In genomic region chr14:22070119-22070982, GRCh38 we compare ENCODE assay signal across 8 cellular contexts.
DNase-seq lines count a peak whose midpoint lies in the region; ATAC-seq and TF ChIP-seq lines count a peak whose summit lies in the region.

No MANE protein-coding gene starts in this region.

- peaks cover 5 to 13% (median 9%) of the 10 kb centered on the region in 10 experiments; a peak in 15 of 20 replicates for H3K4me1 ChIP-seq in BLaER1 treated with 17β-estradiol and CSF1 and Interleukin-3, amounts not matched to agents 10 nM and 100 nM
- H3K4me1 ChIP-seq in Karpas-422 (ENCODE audit: low read length) (peaks cover 26% of the 10 kb centered on the region), upper lobe of right lung (no peaks in the 10 kb centered on the region)

- no peaks in the 10 kb centered on the region for H3K36me3 ChIP-seq in BLaER1 treated with 17β-estradiol and CSF1 and Interleukin-3, amounts not matched to agents 10 nM and 100 nM
- H3K36me3 ChIP-seq in Karpas-422 (ENCODE audit: insufficient read depth, low read length) (no peaks in the 10 kb centered on the region), upper lobe of right lung (no peaks in the 10 kb centered on the region)

- peaks cover 96 to 100% (median 99%) of the 10 kb centered on the region in 11 experiments for H3K27me3 ChIP-seq in BLaER1 treated with 17β-estradiol and CSF1 and Interleukin-3, amounts not matched to agents 10 nM and 100 nM
- no peaks in the 10 kb centered on the region for H3K27me3 ChIP-seq in Karpas-422 (ENCODE audit: low read length)
- no peaks in the 10 kb centered on the region for H3K27me3 ChIP-seq in upper lobe of right lung

- peak overlapping the region; percentile 14; the same call in 1 of the 2 replicates for H2AFZ ChIP-seq in Karpas-422 (ENCODE audit: low read length)

- H3K27me3 Mint-ChIP-seq in activated T-helper 2 cell treated with anti-CD3 and anti-CD28 coated beads, Interferon-gamma antibody, Interleukin-2, Interleukin-4, amounts not matched to agents 10 μg/mL and 5 μg/mL and 100 μg/mL, durations not matched to agents 14 hours and 24 hours and 36 hours (ENCODE audit: low read depth), result no peaks in the 10 kb centered on the region

- H3K9ac ChIP-seq in BLaER1 treated with 17β-estradiol and CSF1 and Interleukin-3, amounts not matched to agents 10 nM and 100 nM, result no peak overlapping the region
- peak overlapping the region; percentile 1; the same call in 1 of the 2 replicates for H3K9ac ChIP-seq in Karpas-422 (ENCODE audit: low read length)

- no peaks in the 10 kb centered on the region for H3K36me3 Mint-ChIP-seq in activated T-helper 2 cell treated with anti-CD3 and anti-CD28 coated beads, Interferon-gamma antibody, Interleukin-2, Interleukin-4, amounts not matched to agents 10 μg/mL and 5 μg/mL and 100 μg/mL, durations not matched to agents 14 hours and 24 hours and 36 hours (ENCODE audit: low read depth)

- DNase-seq in Karpas-422 (peak; percentile 78), iPS-NIHi7 (ENCODE audit: extremely low spot score) (peak; percentile 46), upper lobe of right lung (no peak), caudate nucleus (lab: John Stamatoyannopoulos, UW) (no peak), anterior cingulate cortex (lab: John Stamatoyannopoulos, UW) (no peak)
- peak; percentile 57 for DNase-seq in activated T-helper 2 cell treated with anti-CD3 and anti-CD28 coated beads, Interferon-gamma antibody, Interleukin-2, Interleukin-4, amounts not matched to agents 10 μg/mL and 5 μg/mL and 100 μg/mL, durations not matched to agents 14 hours and 24 hours and 36 hours (ENCODE audit: low spot score)

- H3K4me3 ChIP-seq in BLaER1 treated with 17β-estradiol and CSF1 and Interleukin-3, amounts not matched to agents 10 nM and 100 nM, result peak overlapping the region in 2 of 10 experiments; percentile 12 to 23; a peak in 2 of 20 replicates
- H3K4me3 ChIP-seq in Karpas-422 (ENCODE audit: low read length), result peak overlapping the region; percentile 39
- H3K4me3 ChIP-seq in upper lobe of right lung, result peak overlapping the region; percentile 22

- peak overlapping the region; percentile 92 for H3K27ac Mint-ChIP-seq in activated T-helper 2 cell treated with anti-CD3 and anti-CD28 coated beads, Interferon-gamma antibody, Interleukin-2, Interleukin-4, amounts not matched to agents 10 μg/mL and 5 μg/mL and 100 μg/mL, durations not matched to agents 14 hours and 24 hours and 36 hours

- peak overlapping the region in 9 of 11 experiments; percentile 3 to 68 (median 49); a peak in 14 of 22 replicates for H3K4me2 ChIP-seq in BLaER1 treated with 17β-estradiol and CSF1 and Interleukin-3, amounts not matched to agents 10 nM and 100 nM
- peak overlapping the region; percentile 64 for H3K4me2 ChIP-seq in Karpas-422 (ENCODE audit: low read depth, low read length, poor library complexity, severe bottlenecking)

- H3K9me2 ChIP-seq in Karpas-422 (replicated peaks; ENCODE audit: insufficient read depth, low read length), result no peaks in the 10 kb centered on the region

- no peaks in the 10 kb centered on the region for H3K79me2 ChIP-seq in Karpas-422 (ENCODE audit: low read length)

- peaks cover 22 to 37% (median 32%) of the 10 kb centered on the region in 11 experiments for H3K9me3 ChIP-seq in BLaER1 treated with 17β-estradiol and CSF1 and Interleukin-3, amounts not matched to agents 10 nM and 100 nM (replicated peaks in 1 of 11)
- H3K9me3 ChIP-seq in Karpas-422 (ENCODE audit: low read length) (no peaks in the 10 kb centered on the region), upper lobe of right lung (no peaks in the 10 kb centered on the region)

- no peak for TF ChIP-seq CTCF in upper lobe of right lung (IDR thresholded peaks at IDR 0.05)

- intact Hi-C loops in activated T-helper 2 cell treated with anti-CD3 and anti-CD28 coated beads, Interferon-gamma antibody, Interleukin-2, Interleukin-4, amounts not matched to agents 10 μg/mL and 5 μg/mL and 100 μg/mL, durations not matched to agents 14 hours and 24 hours and 36 hours (cut with micrococcal nuclease), result loop anchor here (10.0 kb wide), 1 partner anchor 156 kb away; no protein-coding TSS in a partner anchor
- intact Hi-C loops in upper lobe of right lung (cut with DNase I), result no loop called here

- peak overlapping the region; percentile 91 for H3K4me3 Mint-ChIP-seq in activated T-helper 2 cell treated with anti-CD3 and anti-CD28 coated beads, Interferon-gamma antibody, Interleukin-2, Interleukin-4, amounts not matched to agents 10 μg/mL and 5 μg/mL and 100 μg/mL, durations not matched to agents 14 hours and 24 hours and 36 hours (ENCODE audit: low read depth)

- peak; percentile 38 for ATAC-seq in GM21619 (IDR thresholded peaks at IDR 0.05; ENCODE audit: unreplicated experiment)
- peak; percentile 54 for ATAC-seq in upper lobe of right lung

- H3K4me1 Mint-ChIP-seq in activated T-helper 2 cell treated with anti-CD3 and anti-CD28 coated beads, Interferon-gamma antibody, Interleukin-2, Interleukin-4, amounts not matched to agents 10 μg/mL and 5 μg/mL and 100 μg/mL, durations not matched to agents 14 hours and 24 hours and 36 hours (ENCODE audit: low read depth), result peaks cover 43% of the 10 kb centered on the region

- no peak overlapping the region for H3K27ac ChIP-seq in BLaER1 treated with 17β-estradiol and CSF1 and Interleukin-3, amounts not matched to agents 10 nM and 100 nM
- H3K27ac ChIP-seq in Karpas-422 (ENCODE audit: low read length) (no peak overlapping the region), upper lobe of right lung (no peak overlapping the region), caudate nucleus (ENCODE audit: low read depth, low read length) (no peak overlapping the region)

- H4K20me1 ChIP-seq in BLaER1 treated with 17β-estradiol and CSF1 and Interleukin-3, amounts not matched to agents 10 nM and 100 nM, result peaks cover 0 to 66% (median 23%) of the 10 kb centered on the region in 11 experiments; a peak in 17 of 22 replicates
- H4K20me1 ChIP-seq in Karpas-422 (ENCODE audit: insufficient read depth, low read depth, low read length), result no peaks in the 10 kb centered on the region

- H3K9me3 Mint-ChIP-seq in activated T-helper 2 cell treated with anti-CD3 and anti-CD28 coated beads, Interferon-gamma antibody, Interleukin-2, Interleukin-4, amounts not matched to agents 10 μg/mL and 5 μg/mL and 100 μg/mL, durations not matched to agents 14 hours and 24 hours and 36 hours, result no peaks in the 10 kb centered on the region

Comparison
In these comparisons a context has a peak if more than half of its experiments do, and no peak if none do; other contexts are left out.
1. DNase-seq: peak in Karpas-422 (single experiment), activated T-helper 2 cell treated with anti-CD3 and anti-CD28 coated beads, Interferon-gamma antibody, Interleukin-2, Interleukin-4, amounts not matched to agents 10 μg/mL and 5 μg/mL and 100 μg/mL, durations not matched to agents 14 hours and 24 hours and 36 hours (single experiment) and iPS-NIHi7 (single experiment); none in upper lobe of right lung (single experiment), caudate nucleus (0 of 61) and anterior cingulate cortex (0 of 58).